8 cellular contexts compared by ENCODE assay signal in the genomic region with DNA sequence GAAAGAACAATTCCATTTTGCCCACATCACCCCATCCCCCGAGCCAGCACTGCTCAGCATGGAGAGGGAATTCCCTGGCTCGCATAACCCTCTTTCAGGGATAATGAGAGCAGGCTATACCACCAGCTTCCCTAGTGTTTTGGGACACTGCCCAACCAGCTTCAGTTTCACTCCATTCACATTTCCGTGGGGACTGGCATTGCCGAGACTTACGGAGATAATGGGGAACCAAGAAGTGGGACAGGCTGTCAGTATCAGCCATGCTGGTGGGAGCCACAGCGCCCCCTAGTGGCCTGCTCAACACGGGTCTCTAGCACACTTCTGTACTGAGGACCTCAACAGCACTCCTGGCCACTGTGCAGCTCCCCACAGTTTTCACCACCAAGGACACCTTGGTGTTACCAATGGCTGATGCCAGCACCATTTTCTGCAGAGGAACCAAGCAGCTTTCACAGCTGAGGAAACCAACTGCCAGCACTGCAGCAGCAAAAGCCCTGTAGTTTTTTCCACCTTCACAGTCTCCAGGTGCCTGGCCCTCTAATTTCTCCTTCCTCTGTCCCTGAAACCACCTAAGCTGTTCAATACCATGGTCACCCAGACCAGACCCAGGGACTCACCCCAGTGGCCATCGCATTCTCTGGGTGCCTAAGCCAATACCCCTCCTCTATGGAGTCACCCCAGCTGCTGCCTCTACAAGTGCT. TPM values are rescaled to one million over a fixed set of nuclear protein-coding genes. Genes with fewer than 3 reads are reported as not detected.
DNase-seq lines count a peak whose midpoint lies in the region; TF ChIP-seq lines count a peak whose summit lies in the region.

No MANE protein-coding gene starts in this region.

- H4K12ac ChIP-seq in trophoblast cell (ENCODE audit: low read depth, low read length) = no peak overlapping the region

- H3K27me3 ChIP-seq in trophoblast cell (ENCODE audit: insufficient read depth, low read length) = no peaks in the 10 kb centered on the region
- no peaks in the 10 kb centered on the region for H3K27me3 ChIP-seq in thyroid gland

- peak overlapping the region; percentile 32 for H3K4me2 ChIP-seq in trophoblast cell (ENCODE audit: low read length)

- H2BK5ac ChIP-seq in trophoblast cell (ENCODE audit: low read depth, low read length, poor library complexity) = no peak overlapping the region

- no peak overlapping the region for H2BK12ac ChIP-seq in trophoblast cell (ENCODE audit: low read length)

- no peaks in the 10 kb centered on the region for H3K36me3 ChIP-seq in trophoblast cell (ENCODE audit: control insufficient read depth in 1 of 2, insufficient read depth in 2 of 2, low read length in 2 of 2)
- no peaks in the 10 kb centered on the region for H3K36me3 ChIP-seq in thyroid gland

- no peak overlapping the region for H2BK120ac ChIP-seq in trophoblast cell (ENCODE audit: insufficient read depth, low read length, poor library complexity)

- no peak overlapping the region for H4K91ac ChIP-seq in trophoblast cell (ENCODE audit: low read depth, low read length)

- no peak for TF ChIP-seq POLR2A in thyroid gland (IDR thresholded peaks at IDR 0.05)

- H4K8ac ChIP-seq in trophoblast cell (ENCODE audit: low read depth, low read length) = no peak overlapping the region

- in situ Hi-C loops in SK-MEL-5 (cut with HindIII; ENCODE audit: low pct_unique_long_range_greater_than_20kb, low sequenced_read_pairs) = no loop called here

- peak; percentile 66 for TF ChIP-seq RAD21 in Ishikawa (IDR thresholded peaks at IDR 0.05; ENCODE audit: low read depth)

- no peak overlapping the region for H3K27ac ChIP-seq in trophoblast cell (ENCODE audit: low read depth, low read length)
- H3K27ac ChIP-seq in thyroid gland = no peak overlapping the region

- no peak overlapping the region for H3K23ac ChIP-seq in trophoblast cell (ENCODE audit: low read length)

- no peaks in the 10 kb centered on the region for H3K79me1 ChIP-seq in trophoblast cell (ENCODE audit: low read length)

- H3K79me2 ChIP-seq in trophoblast cell (ENCODE audit: control insufficient read depth, insufficient read depth, low read length, poor library complexity) = no peaks in the 10 kb centered on the region

- no CpG with 5 or more reads among the region's 8 CpGs for WGBS in trophoblast cell (ENCODE audit: extremely low coverage, insufficient coverage, insufficient read length)
- 23 to 26% methylated on average over 8 of the region's 8 CpGs for WGBS in thyroid gland, 2 donors

- no peak for TF ChIP-seq EP300 in Ishikawa (IDR thresholded peaks at IDR 0.05; ENCODE audit: borderline replicate concordance)

- DNase-seq in SK-MEL-5 (ENCODE audit: low read depth, low spot score) = peak; percentile 79
- DNase-seq in activated gamma-delta T cell treated with anti-CD3 and anti-CD28 coated beads, Interleukin-2, amount 50 U/mL, for 16 hours (ENCODE audit: low read depth) = peak; percentile 63
- peak; percentile 61 for DNase-seq in glomerular visceral epithelial cell (ENCODE audit: extremely low spot score)
- peak; percentile 64 to 81 for DNase-seq in trophoblast cell
- DNase-seq in thyroid gland = peak; percentile 60 to 65
- no peak for DNase-seq in NCI-H2107 treated with DMSO at 0.1 percent for 48 hours (lab: John Stamatoyannopoulos, UW; ENCODE audit: unreplicated experiment)

- H3K9ac ChIP-seq in trophoblast cell (ENCODE audit: low read length) = no peak overlapping the region

- H3K4me1 ChIP-seq in trophoblast cell (ENCODE audit: control insufficient read depth in 1 of 2, insufficient read depth in 2 of 2, low read length in 2 of 2) (no peaks in the 10 kb centered on the region), thyroid gland (no peaks in the 10 kb centered on the region)

- H3K4me3 ChIP-seq in trophoblast cell (ENCODE audit: low read depth, low read length) = no peak overlapping the region
- no peak overlapping the region for H3K4me3 ChIP-seq in thyroid gland (replicated peaks in 1 of 3)

- no peak overlapping the region for H3K14ac ChIP-seq in trophoblast cell (ENCODE audit: low read length)

- no peak overlapping the region for H3K18ac ChIP-seq in trophoblast cell (ENCODE audit: low read length)

- TF ChIP-seq CTCF in GM12872 (IDR thresholded peaks at IDR 0.05; ENCODE audit: insufficient read depth, low read depth, low read length) = peak; percentile 99
- peak; percentile 37 to 69 (median 50) for TF ChIP-seq CTCF in thyroid gland (IDR thresholded peaks at IDR 0.05)

- H2AFZ ChIP-seq in trophoblast cell (ENCODE audit: insufficient read depth, low read length, poor library complexity) = no peak overlapping the region

- H2AK5ac ChIP-seq in trophoblast cell (ENCODE audit: low read length) = no peak overlapping the region

- H3K9me3 ChIP-seq in trophoblast cell (ENCODE audit: insufficient read depth, low read depth, low read length) (no peaks in the 10 kb centered on the region), thyroid gland (no peaks in the 10 kb centered on the region)

- intact Hi-C loops in thyroid gland (cut with DNase I) = no loop called here

- no peak overlapping the region for H3K4ac ChIP-seq in trophoblast cell (ENCODE audit: low read depth, low read length)

TF ChIP-seq in Ishikawa, 13 proteins besides CTCF, POLR2A, EP300 and RAD21:
- no peak for TF ChIP-seq TCF12 (IDR thresholded peaks at IDR 0.05; ENCODE audit: low read depth)
- peak; percentile 75 for TF ChIP-seq YY1 (IDR thresholded peaks at IDR 0.05; ENCODE audit: low read depth)
- no peak for TF ChIP-seq NFIC (IDR thresholded peaks at IDR 0.05)

RNA-seq across cellular contexts. Expression of gene SLC6A16, which starts 23.7 kb away (rescaled TPM):
- total RNA-seq in SK-MEL-5 (2014; rRNA removed; shearing (Covaris generic)) = 0.05 TPM in 1 of 2 replicates, not detected in the other
- 0.05 and 0.06 TPM in 2 replicates for polyA plus RNA-seq in SK-MEL-5 (2015; cell fraction: cytosol; rRNA removed)
- polyA plus RNA-seq in SK-MEL-5 (2015; cell fraction: nucleus; rRNA removed) = not detected in 2 replicates
- 1.5 and 2.9 TPM in 2 replicates for polyA plus RNA-seq in trophoblast cell (2013)
- total RNA-seq in thyroid gland = 1 to 10 TPM in 2 of 4 donors, under 1 TPM in 2; 0.24 to 7.8 (median 1.4) TPM

RNA-seq across cellular contexts. Expression of gene CD37, which starts 33.9 kb away (rescaled TPM):
- not detected in 2 replicates for total RNA-seq in SK-MEL-5 (2014; rRNA removed; shearing (Covaris generic))
- not detected in 2 replicates for polyA plus RNA-seq in SK-MEL-5 (2015; cell fraction: cytosol; rRNA removed)
- not detected in 2 replicates for polyA plus RNA-seq in SK-MEL-5 (2015; cell fraction: nucleus; rRNA removed)
- polyA plus RNA-seq in trophoblast cell (2013) = not detected in 2 replicates
- total RNA-seq in thyroid gland = 1 to 10 TPM; 2.1 to 9.7 (median 5.4) TPM
